ENCODE assay signal across 1 cellular context in genomic region chr12:108691154-108691994, GRCh38.
TF ChIP-seq lines count a peak whose summit lies in the region.

No MANE protein-coding gene starts in this region.

TF ChIP-seq in SK-N-SH treated with all-trans-retinoic acid at 6 μM for 48 hours, 23 proteins besides CTCF, POLR2A, EP300 and RAD21 (continued from another document):
- TF ChIP-seq POU6F1 (CRISPR knock-in tag; IDR thresholded peaks at IDR 0.05; ENCODE audit: borderline replicate concordance, low read depth) (no peak), ZNF8 (CRISPR knock-in tag; IDR thresholded peaks at IDR 0.05) (no peak), CSRNP3 (CRISPR knock-in tag; IDR thresholded peaks at IDR 0.05) (no peak), PPARA (CRISPR knock-in tag; IDR thresholded peaks at IDR 0.05; ENCODE audit: borderline replicate concordance) (no peak)
